21 cellular contexts compared by ENCODE assay signal in genomic region chr1:235277709-235278108, GRCh38. TPM values are rescaled to one million over a fixed set of nuclear protein-coding genes. Genes with fewer than 3 reads are reported as not detected.
DNase-seq lines count a peak whose midpoint lies in the region; ATAC-seq, FAIRE-seq and TF ChIP-seq lines count a peak whose summit lies in the region.
"Had no signal": no experiment of that assay in that cellular context is flagged by ENCODE, and none has a peak within 500 bp of the region (broad histone marks: within the 10 kb centered on the region; RNA-seq: fewer than 3 reads in every experiment).

No MANE protein-coding gene starts in this region.

- peaks cover 4% of the 10 kb centered on the region for H3K36me3 ChIP-seq in CD4-positive, CD25-positive, alpha-beta regulatory T cell (ENCODE audit: control insufficient read depth, insufficient read depth, low read length)
- H3K36me3 ChIP-seq in tibial artery, result no peaks in the 10 kb centered on the region
- H3K36me3 ChIP-seq: spleen had no signal

- no peaks in the 10 kb centered on the region for H3K27me3 Mint-ChIP-seq in CD4-positive, CD25-positive, alpha-beta regulatory T cell
- H3K27me3 Mint-ChIP-seq in endothelial cell (ENCODE audit: unreplicated experiment), result peaks cover 1% of the 10 kb centered on the region
- H3K27me3 Mint-ChIP-seq in CD14-positive monocyte (ENCODE audit: low read depth in 3 of 3), result no peaks in the 10 kb centered on the region

- TF ChIP-seq POLR2A in GM12891 (IDR thresholded peaks at IDR 0.05; ENCODE audit: low read depth, low read length), result no peak

- H3K9me3 Mint-ChIP-seq in CD4-positive, CD25-positive, alpha-beta regulatory T cell, result peaks cover 0 to 1% (median 0%) of the 10 kb centered on the region in 7 donors
- H3K9me3 Mint-ChIP-seq in endothelial cell (ENCODE audit: unreplicated experiment) (no peaks in the 10 kb centered on the region), CD14-positive monocyte (peaks cover 0 to 2% (median 0%) of the 10 kb centered on the region in 7 donors)
- H3K9me3 Mint-ChIP-seq: H9 had no signal

- ATAC-seq in CD4-positive, CD25-positive, alpha-beta regulatory T cell (ENCODE audit: low read depth in 2 of 2), result no peak
- ATAC-seq in HG03196 (IDR thresholded peaks at IDR 0.05; ENCODE audit: unreplicated experiment), result no peak

- H3K27ac ChIP-seq in CD4-positive, CD25-positive, alpha-beta regulatory T cell (ENCODE audit: insufficient read depth, low read length, poor library complexity, severe bottlenecking), result no peak overlapping the region
- H3K27ac ChIP-seq in tibial artery (no peak overlapping the region), substantia nigra (ENCODE audit: low read depth, low read length, poor library complexity, severe bottlenecking) (no peak overlapping the region)
- H3K27ac ChIP-seq: spleen had no signal

- intact Hi-C loops in tibial artery (cut with DNase I; ENCODE audit: low total_unique reads), result no loop called here
- intact Hi-C loops in CD14-positive monocyte (cut with micrococcal nuclease), result no loop called here

- TF ChIP-seq CTCF in endothelial cell (IDR thresholded peaks at IDR 0.05; ENCODE audit: unreplicated experiment) (no peak), tibial artery (IDR thresholded peaks at IDR 0.05) (no peak), CD14-positive monocyte (IDR thresholded peaks at IDR 0.05) (no peak)

- H3K4me1 Mint-ChIP-seq in CD4-positive, CD25-positive, alpha-beta regulatory T cell, result peaks cover 40 to 84% (median 65%) of the 10 kb centered on the region in 4 donors
- H3K4me1 Mint-ChIP-seq in endothelial cell (ENCODE audit: unreplicated experiment) (peaks cover 17% of the 10 kb centered on the region), CD14-positive monocyte (peaks cover 33% of the 10 kb centered on the region)

- peak overlapping the region in 3 of 4 donors; percentile 0 to 42 (median 10) for H3K4me3 Mint-ChIP-seq in CD4-positive, CD25-positive, alpha-beta regulatory T cell
- H3K4me3 Mint-ChIP-seq in endothelial cell (ENCODE audit: unreplicated experiment), result no peak overlapping the region
- H3K4me3 Mint-ChIP-seq in CD14-positive monocyte, result no peak overlapping the region
- H3K4me3 Mint-ChIP-seq: H9 had no signal

- H3K9me3 ChIP-seq in CD4-positive, CD25-positive, alpha-beta regulatory T cell (ENCODE audit: control insufficient read depth in 2 of 2, low read length in 2 of 2), result no peaks in the 10 kb centered on the region
- no peaks in the 10 kb centered on the region for H3K9me3 ChIP-seq in tibial artery
- H3K9me3 ChIP-seq: spleen had no signal

- peaks cover 71% of the 10 kb centered on the region for H3K4me1 ChIP-seq in CD4-positive, CD25-positive, alpha-beta regulatory T cell (ENCODE audit: control insufficient read depth, insufficient read depth, low read length, poor library complexity, severe bottlenecking)
- peaks cover 0 to 29% (median 9%) of the 10 kb centered on the region in 4 donors for H3K4me1 ChIP-seq in tibial artery

- H3K36me3 Mint-ChIP-seq in CD4-positive, CD25-positive, alpha-beta regulatory T cell, result peaks cover 5% of the 10 kb centered on the region
- H3K36me3 Mint-ChIP-seq in endothelial cell (ENCODE audit: low read depth, unreplicated experiment), result no peaks in the 10 kb centered on the region
- peaks cover 0 to 3% of the 10 kb centered on the region in 2 donors for H3K36me3 Mint-ChIP-seq in CD14-positive monocyte

- peak; percentile 63 for FAIRE-seq in GM12891 (lab: Jason Lieb, UNC)
- FAIRE-seq: RCC 7860 had no signal

- peak overlapping the region in 2 of 3 donors; percentile 2 to 7 for H3K27ac Mint-ChIP-seq in CD4-positive, CD25-positive, alpha-beta regulatory T cell
- H3K27ac Mint-ChIP-seq in endothelial cell (ENCODE audit: unreplicated experiment) (peak overlapping the region; percentile 16), CD14-positive monocyte (no peak overlapping the region)

- peak in 1 of 3 donors; percentile 21 for DNase-seq in CD4-positive, CD25-positive, alpha-beta regulatory T cell
- DNase-seq in GM12891 (ENCODE audit: insufficient read length, low spot score), result no peak
- peak; percentile 20 for DNase-seq in NCI-H69 (lab: John Stamatoyannopoulos, UW)
- no peak for DNase-seq in endothelial cell (ENCODE audit: low spot score)
- DNase-seq in tibial artery, result no peak
- no peak for DNase-seq in CD14-positive monocyte (ENCODE audit: low spot score)
- DNase-seq in substantia nigra (lab: John Stamatoyannopoulos, UW), result no peak
- DNase-seq: activated effector memory CD4-positive, alpha-beta T cell treated with anti-CD3 and anti-CD28 coated beads, Interleukin-2, amount 50 U/mL, for 16 hours; anterior cingulate cortex; cerebellar nuclear complex; effector memory CD4-positive, alpha-beta T cell; H9; KBM-7; midbrain; MV-4-11; NCI-H187; NCI-H2227 treated with DMSO at 0.1 percent for 48 hours; spleen; stimulated activated CD4-positive, alpha-beta T cell treated with anti-CD3 and anti-CD28 coated beads, Interleukin-4, amount 100 ng/mL, for 4 hours had no signal

- H3K27me3 ChIP-seq in CD4-positive, CD25-positive, alpha-beta regulatory T cell (ENCODE audit: control insufficient read depth, insufficient read depth, low read length), result no peaks in the 10 kb centered on the region
- H3K27me3 ChIP-seq in tibial artery, result no peaks in the 10 kb centered on the region
- H3K27me3 ChIP-seq: spleen had no signal

- H3K4me3 ChIP-seq in CD4-positive, CD25-positive, alpha-beta regulatory T cell (ENCODE audit: low read depth, low read length), result peak overlapping the region; percentile 42
- no peak overlapping the region for H3K4me3 ChIP-seq in tibial artery
- H3K4me3 ChIP-seq: spleen had no signal

TF ChIP-seq in GM12891, 5 proteins besides CTCF, POLR2A, EP300 and RAD21:
- no peak for TF ChIP-seq SPI1 (IDR thresholded peaks at IDR 0.05; ENCODE audit: low read depth, low read length)
- no peak for TF ChIP-seq POU2F2 (IDR thresholded peaks at IDR 0.05; ENCODE audit: low read depth, low read length)
- TF ChIP-seq PAX5 (IDR thresholded peaks at IDR 0.05; ENCODE audit: insufficient read depth, low read length, severe bottlenecking), result no peak
- no peak for TF ChIP-seq TAF1 (IDR thresholded peaks at IDR 0.05; ENCODE audit: low read depth, low read length)
- no peak for TF ChIP-seq POLR2AphosphoS5 (IDR thresholded peaks at IDR 0.05; ENCODE audit: low read depth, low read length)

RNA-seq across cellular contexts. Expression of gene ARID4B, which starts 50.3 kb away (rescaled TPM):
- 192 TPM for total RNA-seq in CD4-positive, CD25-positive, alpha-beta regulatory T cell
- polyA plus RNA-seq in CD4-positive, CD25-positive, alpha-beta regulatory T cell, result 10 to 100 TPM; 52.6 to 63.4 (median 56.1) TPM
- polyA plus RNA-seq in GM12891 (2012; ENCODE audit: low read depth, missing spikeins), result 17.9 TPM
- 48.2 TPM for total RNA-seq in endothelial cell (ENCODE audit: unreplicated experiment)
- 10 to 100 TPM in 1 of 2 donors, 1 to 10 TPM in 1; 9.3 to 15.4 TPM for polyA plus RNA-seq in CD14-positive monocyte

RNA-seq across cellular contexts. Expression of gene GGPS1, which starts 50.7 kb away (rescaled TPM):
- 30.8 TPM for total RNA-seq in CD4-positive, CD25-positive, alpha-beta regulatory T cell
- 10 to 100 TPM; 60.2 to 82.0 (median 78.4) TPM for polyA plus RNA-seq in CD4-positive, CD25-positive, alpha-beta regulatory T cell
- 13.6 TPM for polyA plus RNA-seq in GM12891 (2012; ENCODE audit: low read depth, missing spikeins)
- total RNA-seq in endothelial cell (ENCODE audit: unreplicated experiment), result 40.4 TPM
- polyA plus RNA-seq in CD14-positive monocyte, result 10 to 100 TPM; 45.8 to 53.0 TPM

Comparison
In these comparisons a context has a peak if more than half of its experiments do, and no peak if none do; other contexts are left out.
1. H3K27ac Mint-ChIP-seq: peak in CD4-positive, CD25-positive, alpha-beta regulatory T cell (2 of 3) and endothelial cell (single experiment); none in CD14-positive monocyte (0 of 7).
2. H3K4me3 Mint-ChIP-seq: peak in CD4-positive, CD25-positive, alpha-beta regulatory T cell (3 of 4); none in endothelial cell (single experiment) and CD14-positive monocyte (0 of 2).